ENCODE assay signal across 8 cellular contexts in genomic region chr4:141220271-141220654, GRCh38. TPM values are rescaled to one million over a fixed set of nuclear protein-coding genes. Genes with fewer than 3 reads are reported as not detected.
A peak's percentile ranks its signal among the peaks of the same experiment; 100 is the strongest.
DNase-seq lines count a peak whose midpoint lies in the region; ATAC-seq and TF ChIP-seq lines count a peak whose summit lies in the region.

No MANE protein-coding gene starts in this region.

- no peak for TF ChIP-seq EP300 in stomach (IDR thresholded peaks at IDR 0.05)

- 78 to 91% (median 85%) methylated on average over 7 of the region's 7 CpGs for WGBS in stomach, 5 donors

- no peak for DNase-seq in activated B cell treated with CpG ODN at 0.5 μM for 24 hours
- DNase-seq in stomach = no peak
- no peak for DNase-seq in pons (ENCODE audit: low spot score)
- DNase-seq in NCI-H524 (lab: John Stamatoyannopoulos, UW) = no peak

- no peak for TF ChIP-seq CTCF in activated B cell treated with CpG ODN at 0.5 μM for 24 hours (IDR thresholded peaks at IDR 0.05)
- no peak for TF ChIP-seq CTCF in stomach (IDR thresholded peaks at IDR 0.05)

- peaks cover 28% of the 10 kb centered on the region for H3K4me1 Mint-ChIP-seq in activated B cell treated with CpG ODN at 0.5 μM for 24 hours

- intact Hi-C loops in activated B cell treated with CpG ODN at 0.5 μM for 24 hours (cut with micrococcal nuclease) = loop anchor here (2.0 to 10.0 kb wide), 7 partner anchors 87 to 1965 kb away; partner anchors contain the start of genes ELMOD2, IL15, MAML3 and RNF150
- intact Hi-C loops in stomach (cut with DNase I; ENCODE audit: low total_unique reads) = no loop called here

- H3K36me3 ChIP-seq in iPS-15b (ENCODE audit: control insufficient read depth, insufficient read depth, low read length) (no peaks in the 10 kb centered on the region), stomach (peaks cover 2 to 19% (median 11%) of the 10 kb centered on the region in 4 donors)

- peak; percentile 10 for ATAC-seq in GM18861 (IDR thresholded peaks at IDR 0.05; ENCODE audit: unreplicated experiment)
- peak; percentile 4 for ATAC-seq in HG02884 (IDR thresholded peaks at IDR 0.05; ENCODE audit: unreplicated experiment)
- ATAC-seq in activated B cell treated with CpG ODN at 0.5 μM for 24 hours (ENCODE audit: low read depth) = no peak
- no peak for ATAC-seq in HG03521 (IDR thresholded peaks at IDR 0.05; ENCODE audit: unreplicated experiment)

- H3K4me1 ChIP-seq in iPS-15b (ENCODE audit: control insufficient read depth, insufficient read depth, low read length) = no peaks in the 10 kb centered on the region
- H3K4me1 ChIP-seq in stomach = peaks cover 10 to 39% (median 23%) of the 10 kb centered on the region in 4 donors

- TF ChIP-seq POLR2A in stomach (IDR thresholded peaks at IDR 0.05) = no peak

- H3K9me3 ChIP-seq in iPS-15b (ENCODE audit: control insufficient read depth, insufficient read depth, low read length) (no peaks in the 10 kb centered on the region), stomach (no peaks in the 10 kb centered on the region)

- no peaks in the 10 kb centered on the region for H3K27me3 ChIP-seq in iPS-15b (ENCODE audit: control insufficient read depth, insufficient read depth, low read length)
- H3K27me3 ChIP-seq in stomach = no peaks in the 10 kb centered on the region

- H3K27ac ChIP-seq in stomach = peak overlapping the region in 4 of 5 donors; percentile 95 to 99 (median 98)

- peaks cover 30% of the 10 kb centered on the region for H3K36me3 Mint-ChIP-seq in activated B cell treated with CpG ODN at 0.5 μM for 24 hours (ENCODE audit: low read depth)

- H3K27me3 Mint-ChIP-seq in activated B cell treated with CpG ODN at 0.5 μM for 24 hours = peaks cover 2% of the 10 kb centered on the region

- H3K4me3 ChIP-seq in iPS-15b (ENCODE audit: low read depth, low read length) (peak overlapping the region; percentile 79), stomach (peak overlapping the region; percentile 66 to 96 (median 94))

- POLR2A ChIA-PET in activated B cell treated with CpG ODN at 0.5 μM for 24 hours (lab: Charles Lee) = no interaction called here

- peak overlapping the region; percentile 51 for H3K27ac Mint-ChIP-seq in activated B cell treated with CpG ODN at 0.5 μM for 24 hours

- H3K9me3 Mint-ChIP-seq in activated B cell treated with CpG ODN at 0.5 μM for 24 hours = no peaks in the 10 kb centered on the region

- CTCF ChIA-PET in activated B cell treated with CpG ODN at 0.5 μM for 24 hours (lab: Charles Lee) = no interaction called here

- H3K9ac ChIP-seq in iPS-15b (ENCODE audit: low read depth, low read length) = no peak overlapping the region

- peak overlapping the region; percentile 94 for H3K4me3 Mint-ChIP-seq in activated B cell treated with CpG ODN at 0.5 μM for 24 hours

RNA-seq across cellular contexts. Expression of gene ZNF330, which starts 0.4 kb away (rescaled TPM):
- total RNA-seq in activated B cell treated with CpG ODN at 0.5 μM for 24 hours (40.7 and 41.2 TPM in 2 replicates), stomach (10 to 100 TPM in 3 of 5 donors, 1 to 10 TPM in 2; 5.5 to 68.3 (median 24.1) TPM)
- 10 to 100 TPM; 20.3 to 24.7 (median 20.6) TPM for polyA plus RNA-seq in stomach

Comparison
In these comparisons a context has a peak if more than half of its experiments do, and no peak if none do; other contexts are left out.
1. ATAC-seq: peak in GM18861 (single experiment) and HG02884 (single experiment); none in activated B cell treated with CpG ODN at 0.5 μM for 24 hours (single experiment) and HG03521 (single experiment).